ENCODE assay signal across 23 cellular contexts in the genomic region with DNA sequence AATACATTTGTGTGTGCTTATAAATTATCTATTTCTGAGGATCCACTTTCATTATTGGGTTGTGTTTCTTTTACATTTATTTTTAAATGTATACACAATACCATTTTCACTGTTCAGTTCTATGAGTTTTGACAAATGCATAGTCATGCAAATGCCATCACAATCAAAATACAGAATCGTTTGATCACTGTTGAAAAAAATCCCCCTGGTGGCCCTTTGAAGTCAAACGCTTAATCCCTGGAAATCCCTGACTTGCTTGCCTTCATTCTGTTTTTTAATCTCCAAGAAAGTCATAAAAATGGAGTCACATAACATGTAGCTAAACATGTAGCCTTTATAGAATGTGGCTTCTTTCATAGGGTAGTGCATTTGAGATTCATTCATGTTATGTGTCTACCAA.
DNase-seq lines count a peak whose midpoint lies in the region; ATAC-seq, FAIRE-seq and TF ChIP-seq lines count a peak whose summit lies in the region.
"Had no signal": no experiment of that assay in that cellular context is flagged by ENCODE, and none has a peak within 500 bp of the region (broad histone marks: within the 10 kb centered on the region; RNA-seq: fewer than 3 reads in every experiment).

No MANE protein-coding gene starts in this region.

- peak; percentile 18 to 41 for DNase-seq in NCI-H2081 (lab: John Stamatoyannopoulos, UW)
- DNase-seq in NCI-H2081 treated with DMSO at 0.1 percent for 48 hours (lab: John Stamatoyannopoulos, UW), result no peak
- peak; percentile 31 for DNase-seq in NCI-H2227 (lab: John Stamatoyannopoulos, UW; ENCODE audit: unreplicated experiment)
- DNase-seq in progenitor cell of endocrine pancreas (ENCODE audit: low spot score, unreplicated experiment), result no peak
- DNase-seq in T-helper 2 cell, result no peak
- no peak for DNase-seq in glomerular visceral epithelial cell (ENCODE audit: extremely low spot score)
- no peak for DNase-seq in HepG2 (ENCODE audit: low spot score)
- DNase-seq: activated B cell treated with CpG ODN at 0.5 μM for 24 hours; CD4-positive, alpha-beta memory T cell; cortex of kidney; erythroblast; left cardiac atrium; NCI-H1092 treated with DMSO at 0.1 percent for 48 hours; NCI-H446 treated with DMSO at 0.1 percent for 48 hours; Peyer's patch had no signal

- H3K4me1 ChIP-seq in HepG2 (ENCODE audit: insufficient read depth, low read length), result 0 out of 2 replicates have a peak, but pooled peaks cover 7% of the 10 kb centered on the region
- H3K4me1 ChIP-seq: Peyer's patch, tibial nerve had no signal

- H3K36me3 Mint-ChIP-seq in brain (peaks cover 6% of the 10 kb centered on the region), progenitor cell of endocrine pancreas (ENCODE audit: insufficient read depth) (peaks cover 3% of the 10 kb centered on the region)
- H3K36me3 Mint-ChIP-seq: CD4-positive, alpha-beta memory T cell; stimulated activated effector memory CD8-positive, alpha-beta T cell treated with anti-CD3 and anti-CD28 coated beads, Interleukin-12 subunit alpha, Interleukin-12 subunit beta, amount 100 ng/mL, for 72 hours had no signal

- CTCF ChIA-PET in HepG2 (lab: Yijun Ruan, JAX; ENCODE audit: low intra/inter-chr PET ratio, low total read pairs), result no interaction called here

- peaks cover 3 to 7% (median 7%) of the 10 kb centered on the region in 5 experiments for H3K9me3 Mint-ChIP-seq in brain
- H3K9me3 Mint-ChIP-seq in progenitor cell of endocrine pancreas (ENCODE audit: low read depth), result peaks cover 10% of the 10 kb centered on the region
- H3K9me3 Mint-ChIP-seq: activated B cell treated with CpG ODN at 0.5 μM for 24 hours; stimulated activated effector memory CD8-positive, alpha-beta T cell treated with anti-CD3 and anti-CD28 coated beads, Interleukin-12 subunit alpha, Interleukin-12 subunit beta, amount 100 ng/mL, for 72 hours had no signal

- H3K4me3 Mint-ChIP-seq in brain, result peak overlapping the region in 3 of 5 experiments; percentile 69 to 77 (median 76)
- peak overlapping the region; percentile 20 for H3K4me3 Mint-ChIP-seq in progenitor cell of endocrine pancreas (ENCODE audit: low read depth)
- H3K4me3 Mint-ChIP-seq: activated B cell treated with CpG ODN at 0.5 μM for 24 hours; CD4-positive, alpha-beta memory T cell; stimulated activated effector memory CD8-positive, alpha-beta T cell treated with anti-CD3 and anti-CD28 coated beads, Interleukin-12 subunit alpha, Interleukin-12 subunit beta, amount 100 ng/mL, for 72 hours had no signal

- no TSS peak for BruUV-seq in HepG2 (replicated peaks; lab: Mats Ljungman, UMichigan)

- no peak overlapping the region for H3K4me2 ChIP-seq in HepG2 (ENCODE audit: low read depth, low read length)

- no peaks in the 10 kb centered on the region for H4K20me1 ChIP-seq in HepG2 (ENCODE audit: insufficient read depth, low read length)

- no peak overlapping the region for H2AFZ ChIP-seq in HepG2 (ENCODE audit: low read length)

- POLR2A ChIA-PET in HepG2 (lab: Yijun Ruan, JAX), result no interaction called here

- TF ChIP-seq POLR2A in HepG2 (IDR thresholded peaks at IDR 0.05; ENCODE audit: insufficient read depth in 1 of 2, low read depth in 2 of 2, low read length in 2 of 2), result no peak

- TF ChIP-seq EP300 in HepG2 (IDR thresholded peaks at IDR 0.05; ENCODE audit: low read depth in 2 of 2, low read length in 2 of 2), result no peak
- no peak for TF ChIP-seq EP300 in HepG2 (CRISPR knock-in tag; IDR thresholded peaks at IDR 0.05; ENCODE audit: borderline replicate concordance)

- intact Hi-C loops in HepG2 (cut with micrococcal nuclease; ENCODE audit: unreplicated experiment), result no loop called here

- H3K27me3 Mint-ChIP-seq in brain (no peaks in the 10 kb centered on the region), progenitor cell of endocrine pancreas (no peaks in the 10 kb centered on the region)

- FAIRE-seq in HepG2 (lab: Jason Lieb, UNC), result no peak
- FAIRE-seq: astrocyte, G401.6, GM12892, H54 had no signal

- H3K27ac ChIP-seq in HepG2 (ENCODE audit: extremely low read length, insufficient read depth, low read length), result no peak overlapping the region
- H3K27ac ChIP-seq: Peyer's patch, skin epidermis, tibial nerve had no signal

- TF ChIP-seq CTCF in brain (conservative IDR thresholded peaks at IDR 0.05) (peak in 1 of 2 experiments; percentile 48), progenitor cell of endocrine pancreas (IDR thresholded peaks at IDR 0.05; ENCODE audit: unreplicated experiment) (peak; percentile 41), HepG2 (CRISPR knock-in tag; IDR thresholded peaks at IDR 0.05) (no peak)

- H3K4me3 ChIP-seq in HepG2 (replicated peaks in 1 of 3; ENCODE audit: insufficient read depth in 1 of 3, low read depth in 2 of 3, low read length in 3 of 3), result no peak overlapping the region
- H3K4me3 ChIP-seq: Peyer's patch, skin epidermis, tibial nerve had no signal

- no peaks in the 10 kb centered on the region for H3K27me3 ChIP-seq in HepG2 (ENCODE audit: control insufficient read depth in 1 of 2, insufficient read depth in 2 of 2, low read length in 2 of 2)
- H3K27me3 ChIP-seq: Peyer's patch, tibial nerve had no signal

- H3K27ac Mint-ChIP-seq in brain (peak overlapping the region in 1 of 5 experiments; percentile 38), progenitor cell of endocrine pancreas (no peak overlapping the region)
- H3K27ac Mint-ChIP-seq: activated B cell treated with CpG ODN at 0.5 μM for 24 hours; CD4-positive, alpha-beta memory T cell; stimulated activated effector memory CD8-positive, alpha-beta T cell treated with anti-CD3 and anti-CD28 coated beads, Interleukin-12 subunit alpha, Interleukin-12 subunit beta, amount 100 ng/mL, for 72 hours had no signal

- peaks cover 21% of the 10 kb centered on the region for H3K4me1 Mint-ChIP-seq in brain
- peaks cover 7% of the 10 kb centered on the region for H3K4me1 Mint-ChIP-seq in progenitor cell of endocrine pancreas (ENCODE audit: low read depth)
- H3K4me1 Mint-ChIP-seq: activated B cell treated with CpG ODN at 0.5 μM for 24 hours; CD4-positive, alpha-beta memory T cell; stimulated activated effector memory CD8-positive, alpha-beta T cell treated with anti-CD3 and anti-CD28 coated beads, Interleukin-12 subunit alpha, Interleukin-12 subunit beta, amount 100 ng/mL, for 72 hours had no signal

- WGBS in HepG2 (ENCODE audit: low lambda C conversion rate), result 3% methylated on average over 2 of the region's 2 CpGs

- no peaks in the 10 kb centered on the region for H3K36me3 ChIP-seq in HepG2 (replicated peaks in 1 of 2; ENCODE audit: control insufficient read depth in 1 of 2, insufficient read depth in 2 of 2, low read length in 2 of 2)
- H3K36me3 ChIP-seq: Peyer's patch, tibial nerve had no signal

- no peaks in the 10 kb centered on the region for H3K9me3 ChIP-seq in HepG2 (ENCODE audit: low read length)
- H3K9me3 ChIP-seq: Peyer's patch, tibial nerve had no signal

- no peak for ATAC-seq in HepG2
- ATAC-seq: left cardiac atrium; stimulated activated effector memory CD8-positive, alpha-beta T cell treated with anti-CD3 and anti-CD28 coated beads, Interleukin-12 subunit alpha, Interleukin-12 subunit beta, amount 100 ng/mL, for 72 hours had no signal

- in situ Hi-C loops in HepG2 (cut with HindIII; ENCODE audit: extremely low pct_ligation_motif_present, low pct_unique_long_range_greater_than_20kb), result no loop called here

- TF ChIP-seq RAD21 in HepG2 (CRISPR knock-in tag; IDR thresholded peaks at IDR 0.05), result no peak

- no peaks in the 10 kb centered on the region for H3K79me2 ChIP-seq in HepG2 (ENCODE audit: insufficient read depth, low read length)

- no peak overlapping the region for H3K9ac ChIP-seq in HepG2 (ENCODE audit: insufficient read depth, low read depth, low read length)

TF ChIP-seq in HepG2, 621 proteins besides CTCF, POLR2A, EP300 and RAD21:
- no peak for TF ChIP-seq TAF1 (CRISPR knock-in tag; IDR thresholded peaks at IDR 0.05)
- TF ChIP-seq, protein P1, sequence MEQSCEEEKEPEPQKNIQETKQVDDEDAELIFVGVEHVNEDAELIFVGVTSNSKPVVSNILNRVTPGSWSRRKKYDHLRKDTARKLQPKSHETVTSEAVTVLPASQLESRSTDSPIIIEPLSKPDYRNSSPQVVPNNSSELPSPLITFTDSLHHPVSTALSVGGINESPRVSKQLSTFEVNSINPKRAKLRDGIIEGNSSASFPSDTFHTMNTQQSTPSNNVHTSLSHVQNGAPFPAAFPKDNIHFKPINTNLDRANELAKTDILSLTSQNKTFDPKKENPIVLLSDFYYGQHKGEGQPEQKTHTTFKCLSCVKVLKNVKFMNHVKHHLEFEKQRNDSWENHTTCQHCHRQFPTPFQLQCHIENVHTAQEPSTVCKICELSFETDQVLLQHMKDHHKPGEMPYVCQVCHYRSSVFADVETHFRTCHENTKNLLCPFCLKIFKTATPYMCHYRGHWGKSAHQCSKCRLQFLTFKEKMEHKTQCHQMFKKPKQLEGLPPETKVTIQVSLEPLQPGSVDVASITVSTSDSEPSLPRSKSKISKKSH (CRISPR knock-in tag; IDR thresholded peaks at IDR 0.05; ENCODE audit: borderline replicate concordance), result no peak
- TF ChIP-seq XBP1 (CRISPR knock-in tag; IDR thresholded peaks at IDR 0.05), result no peak
- no peak for TF ChIP-seq ETV6 (CRISPR knock-in tag; conservative IDR thresholded peaks at IDR 0.05)
- TF ChIP-seq, protein P2, sequence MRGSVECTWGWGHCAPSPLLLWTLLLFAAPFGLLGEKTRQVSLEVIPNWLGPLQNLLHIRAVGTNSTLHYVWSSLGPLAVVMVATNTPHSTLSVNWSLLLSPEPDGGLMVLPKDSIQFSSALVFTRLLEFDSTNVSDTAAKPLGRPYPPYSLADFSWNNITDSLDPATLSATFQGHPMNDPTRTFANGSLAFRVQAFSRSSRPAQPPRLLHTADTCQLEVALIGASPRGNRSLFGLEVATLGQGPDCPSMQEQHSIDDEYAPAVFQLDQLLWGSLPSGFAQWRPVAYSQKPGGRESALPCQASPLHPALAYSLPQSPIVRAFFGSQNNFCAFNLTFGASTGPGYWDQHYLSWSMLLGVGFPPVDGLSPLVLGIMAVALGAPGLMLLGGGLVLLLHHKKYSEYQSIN (CRISPR knock-in tag; IDR thresholded peaks at IDR 0.05; ENCODE audit: borderline replicate concordance), result no peak

Comparison
In these comparisons a context has a peak if more than half of its experiments do, and no peak if none do; other contexts are left out.
1. DNase-seq: peak in NCI-H2081 (2 of 2) and NCI-H2227 (single experiment); none in NCI-H2081 treated with DMSO at 0.1 percent for 48 hours (single experiment), progenitor cell of endocrine pancreas (single experiment), T-helper 2 cell (0 of 5), glomerular visceral epithelial cell (single experiment) and HepG2 (single experiment).